Comparison of ENCODE assay signal across 32 cellular contexts in genomic region chr18:65380571-65380970, GRCh38.
"Had no signal": no experiment of that assay in that cellular context is flagged by ENCODE, and none has a peak within 500 bp of the region (broad histone marks: within the 10 kb centered on the region; RNA-seq: fewer than 3 reads in every experiment).

No MANE protein-coding gene starts in this region.

- H3K36me3 ChIP-seq: MG63 had no signal

- H3K4me3 ChIP-seq: MG63 had no signal

- H3K9me3 ChIP-seq: MG63 had no signal

- DNase-seq: MG63, MM.1S, MV-4-11, NCI-H1048, NCI-H1092, NCI-H1092 treated with DMSO at 0.1 percent for 48 hours, NCI-H1105, NCI-H1105 treated with DMSO at 0.1 percent for 48 hours, NCI-H1417, NCI-H1417 treated with DMSO at 0.1 percent for 48 hours, NCI-H1436, NCI-H1436 treated with DMSO at 0.1 percent for 48 hours, NCI-H146, NCI-H1694, NCI-H187, NCI-H187 treated with DMSO at 0.1 percent for 48 hours, NCI-H1930, NCI-H2029, NCI-H2029 treated with DMSO at 0.1 percent for 48 hours, NCI-H2081, NCI-H2081 treated with DMSO at 0.1 percent for 48 hours, NCI-H2107, NCI-H2171, NCI-H2171 treated with DMSO at 0.1 percent for 48 hours, NCI-H2227 treated with DMSO at 0.1 percent for 48 hours, NCI-H226, NCI-H345, NCI-H510A, NCI-H510A treated with DMSO at 0.1 percent for 48 hours, NCI-H524, NCI-H524 treated with DMSO at 0.1 percent for 48 hours, NCI-H526 had no signal

- H3K27me3 ChIP-seq: MG63 had no signal
